32 cellular contexts compared by ENCODE assay signal in the genomic region with DNA sequence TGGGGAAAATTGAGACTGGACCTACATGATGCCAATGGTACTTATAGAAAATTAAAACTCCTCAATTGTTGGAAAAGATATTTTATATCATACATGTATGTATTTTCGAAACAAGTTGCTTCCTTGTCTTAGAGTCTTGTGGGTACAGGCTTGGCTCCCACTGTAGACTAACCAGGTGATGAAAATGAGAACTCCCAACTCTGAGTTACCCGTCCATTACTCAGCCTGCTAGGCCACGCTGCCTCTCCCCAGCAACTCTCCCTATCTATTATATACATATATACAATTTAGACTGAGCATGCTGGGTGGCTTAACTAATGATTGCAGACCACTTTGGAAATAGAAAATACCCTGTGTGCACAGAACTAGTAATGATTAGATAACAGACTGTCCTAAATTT.
"Had no signal": no experiment of that assay in that cellular context is flagged by ENCODE, and none has a peak within 500 bp of the region (broad histone marks: within the 10 kb centered on the region; RNA-seq: fewer than 3 reads in every experiment).

No MANE protein-coding gene starts in this region.

- DNase-seq: activated CD4-positive, alpha-beta memory T cell treated with anti-CD3 and anti-CD28 coated beads for 36 hours; activated CD4-positive, alpha-beta T cell treated with anti-CD3 and anti-CD28 coated beads, Interleukin-2, amount 10 ng/mL, durations not matched to agents 24 days and 14 days; activated CD4-positive, CD25-positive, alpha-beta regulatory T cell treated with anti-CD3 and anti-CD28 coated beads, Interleukin-2, amount 50 U/mL, for 72 hours; activated CD8-positive, alpha-beta memory T cell treated with anti-CD3 and anti-CD28 coated beads, Interleukin-2, amount 50 U/mL, for 4 hours; activated effector memory CD4-positive, alpha-beta T cell treated with anti-CD3 and anti-CD28 coated beads, Interleukin-2, amount 50 U/mL, for 16 hours; activated naive CD4-positive, alpha-beta T cell treated with anti-CD3 and anti-CD28 coated beads, Interleukin-2, amount 10 ng/mL, durations not matched to agents 7 days and 5 days; activated naive CD8-positive, alpha-beta T cell treated with anti-CD3 and anti-CD28 coated beads, Interleukin-2, amount 10 ng/mL, durations not matched to agents 7 days and 5 days; activated T-cell treated with anti-CD3 and anti-CD28 coated beads, Interleukin-2, amount 50 U/mL, for 1 hour; body of pancreas; cerebellar nuclear complex; colonic mucosa; head of caudate nucleus; hypothalamus; immature natural killer cell; left lung; lower lobe of right lung; mesenchymal stem cell; naive thymus-derived CD8-positive, alpha-beta T cell; nucleus accumbens; pancreas; retina; sigmoid colon; small intestine; stimulated activated CD4-positive, alpha-beta T cell treated with anti-CD3 and anti-CD28 coated beads, Interleukin-1b, Interleukin-23, amount 100 ng/mL, for 48 hours; stimulated activated naive B cell treated with anti-CD40 and anti-IgM and Interleukin-4, amounts not matched to agents 10 μg/mL and 1 μg/mL and 100 μg/mL, for 72 hours; stomach; SW 1271; T-helper 9 cell had no signal

- H3K4me3 ChIP-seq: body of pancreas, cardiac muscle cell, colonic mucosa, left lung, lower lobe of right lung, pancreas, prostate gland, sigmoid colon, stomach, vagina had no signal

- H3K36me3 ChIP-seq: cardiac muscle cell, colonic mucosa, left lung, lower lobe of right lung, pancreas, prostate gland, sigmoid colon, stomach, vagina had no signal

- H3K27me3 ChIP-seq: body of pancreas, cardiac muscle cell, colonic mucosa, left lung, pancreas, sigmoid colon, stomach, vagina had no signal

- H3K27ac ChIP-seq: body of pancreas, cardiac muscle cell, colonic mucosa, left lung, lower lobe of right lung, pancreas, prostate gland, sigmoid colon, stomach, vagina had no signal

- H3K9me3 ChIP-seq: body of pancreas, colonic mucosa, left lung, lower lobe of right lung, pancreas, prostate gland, sigmoid colon, stomach, vagina had no signal

- ATAC-seq: body of pancreas; esophagus mucosa; left lung; lower lobe of right lung; naive thymus-derived CD8-positive, alpha-beta T cell; pancreas; stimulated activated naive B cell treated with anti-CD40 and anti-IgM and Interleukin-4, amounts not matched to agents 10 μg/mL and 1 μg/mL and 100 μg/mL, for 72 hours had no signal

- H3K4me1 ChIP-seq: body of pancreas, colonic mucosa, lower lobe of right lung, pancreas, prostate gland, vagina had no signal

- FAIRE-seq: pancreas, small intestine had no signal
